In genomic region chr7:100034871-100035510, GRCh38 we compare ENCODE assay signal across 1 cellular context.
TF ChIP-seq lines count a peak whose summit lies in the region.

No MANE protein-coding gene starts in this region.

TF ChIP-seq in IMR-90, 13 proteins besides CTCF, POLR2A, EP300 and RAD21:
- TF ChIP-seq BHLHE40 (IDR thresholded peaks at IDR 0.05; ENCODE audit: low read depth, low read length) (peak; percentile 85), MXI1 (IDR thresholded peaks at IDR 0.05; ENCODE audit: borderline replicate concordance, low read depth, low read length) (peak; percentile 19; the same call in 1 of the 2 replicates), FOS (IDR thresholded peaks at IDR 0.05; ENCODE audit: low read depth, low read length) (peak; percentile 80), MAZ (IDR thresholded peaks at IDR 0.05; ENCODE audit: borderline replicate concordance, low read depth, low read length) (no peak)
